In genomic region chr9:130433168-130433946, GRCh38 we compare ENCODE assay signal across 8 cellular contexts. TPM values are rescaled to one million over a fixed set of nuclear protein-coding genes. Genes with fewer than 3 reads are reported as not detected.
A peak's percentile ranks its signal among the peaks of the same experiment; 100 is the strongest.
DNase-seq lines count a peak whose midpoint lies in the region; ATAC-seq and TF ChIP-seq lines count a peak whose summit lies in the region.

No MANE protein-coding gene starts in this region.

- DNase-seq in SIG-M5 treated with dmso at 0.1 percent for 504 hours (lab: John Stamatoyannopoulos, UW; ENCODE audit: unreplicated experiment) = peak; percentile 37
- no peak for DNase-seq in SIG-M5 (lab: John Stamatoyannopoulos, UW)
- peak; percentile 78 for DNase-seq in RWPE1 (ENCODE audit: low spot score)
- DNase-seq in dorsolateral prefrontal cortex = peak in 1 of 10 donors; percentile 53
- DNase-seq in memory B cell (ENCODE audit: low spot score in 2 of 2) = no peak
- no peak for DNase-seq in thoracic aorta (ENCODE audit: low spot score)
- no peak for DNase-seq in midbrain (lab: John Stamatoyannopoulos, UW)

- H3K36me3 ChIP-seq in thoracic aorta = no peaks in the 10 kb centered on the region

- peaks cover 0 to 14% of the 10 kb centered on the region in 2 donors for H3K4me1 ChIP-seq in thoracic aorta (ENCODE audit: control insufficient read depth in 1 of 2, low read depth in 2 of 2)

- peak overlapping the region; percentile 11 for H3K4me3 Mint-ChIP-seq in memory B cell

- no peak overlapping the region for H3K27ac Mint-ChIP-seq in memory B cell

- CTCF ChIA-PET in RWPE1 (lab: Yijun Ruan, JAX) = interaction anchor here (0.6 to 1.4 kb wide), 5 partner anchors 17 to 558 kb away, joined by 3 to 6 read pairs (median 4); no protein-coding TSS in a partner anchor

- peak; percentile 67 for ATAC-seq in memory B cell (ENCODE audit: low read depth)
- no peak for ATAC-seq in thoracic aorta (ENCODE audit: insufficient number of reproducible peaks, low FRiP score, low read depth)
- ATAC-seq in GM21360 (IDR thresholded peaks at IDR 0.05; ENCODE audit: unreplicated experiment) = no peak

- H3K27me3 ChIP-seq in dorsolateral prefrontal cortex = peaks cover 0 to 42% (median 13%) of the 10 kb centered on the region in 45 donors
- H3K27me3 ChIP-seq in thoracic aorta (replicated peaks; ENCODE audit: insufficient read depth) = peaks cover 7% of the 10 kb centered on the region

- intact Hi-C loops in dorsolateral prefrontal cortex (cut with DNase I) = no loop called here

- H3K4me3 ChIP-seq in dorsolateral prefrontal cortex (peak overlapping the region in 56 of 59 donors; percentile 16 to 64 (median 46)), thoracic aorta (peak overlapping the region; percentile 61)

- H3K9me3 ChIP-seq in thoracic aorta = no peaks in the 10 kb centered on the region

- TF ChIP-seq CTCF in RWPE1 (conservative IDR thresholded peaks at IDR 0.05; ENCODE audit: low read depth) (peak; percentile 90), dorsolateral prefrontal cortex (IDR thresholded peaks at IDR 0.05 in 54 of 56, conservative IDR thresholded peaks at IDR 0.05 in 2 of 56; ENCODE audit: low read depth in 1 of 56, partially characterized antibody in 56 of 56) (peak in 51 of 56 donors; percentile 13 to 65 (median 43)), thoracic aorta (IDR thresholded peaks at IDR 0.05) (peak; percentile 81)

- H3K36me3 Mint-ChIP-seq in memory B cell = no peaks in the 10 kb centered on the region

- H3K27me3 Mint-ChIP-seq in memory B cell = peaks cover 25% of the 10 kb centered on the region

- peaks cover 1% of the 10 kb centered on the region for H3K9me3 Mint-ChIP-seq in memory B cell

- H3K4me1 Mint-ChIP-seq in memory B cell = no peaks in the 10 kb centered on the region

- peak overlapping the region; percentile 39 for H3K27ac ChIP-seq in RWPE1
- no peak overlapping the region for H3K27ac ChIP-seq in dorsolateral prefrontal cortex
- H3K27ac ChIP-seq in thoracic aorta = no peak overlapping the region

- POLR2A ChIA-PET in RWPE1 (lab: Yijun Ruan, JAX; ENCODE audit: low non-redundant PET) = interaction anchor here (1.0 kb wide), 1 partner anchor 231 kb away, joined by 3 read pairs; the partner anchor contains the start of gene PRDM12

RNA-seq across cellular contexts. Expression of gene ASS1, which starts 11.4 kb away (rescaled TPM):
- 10 to 100 TPM; 18.2 to 91.9 (median 42.6) TPM for total RNA-seq in dorsolateral prefrontal cortex
- total RNA-seq in thoracic aorta = 10 to 100 TPM; 65.4 to 81.7 TPM

Comparison
In these comparisons a context has a peak if more than half of its experiments do, and no peak if none do; other contexts are left out.
1. DNase-seq: peak in SIG-M5 treated with dmso at 0.1 percent for 504 hours (single experiment) and RWPE1 (single experiment); none in SIG-M5 (single experiment), memory B cell (0 of 2), thoracic aorta (single experiment) and midbrain (single experiment).
2. Peak in every context shown above with its lines, with median percentiles within 50 percentile points of each other: CTCF ChIP-seq.